In the genomic region with DNA sequence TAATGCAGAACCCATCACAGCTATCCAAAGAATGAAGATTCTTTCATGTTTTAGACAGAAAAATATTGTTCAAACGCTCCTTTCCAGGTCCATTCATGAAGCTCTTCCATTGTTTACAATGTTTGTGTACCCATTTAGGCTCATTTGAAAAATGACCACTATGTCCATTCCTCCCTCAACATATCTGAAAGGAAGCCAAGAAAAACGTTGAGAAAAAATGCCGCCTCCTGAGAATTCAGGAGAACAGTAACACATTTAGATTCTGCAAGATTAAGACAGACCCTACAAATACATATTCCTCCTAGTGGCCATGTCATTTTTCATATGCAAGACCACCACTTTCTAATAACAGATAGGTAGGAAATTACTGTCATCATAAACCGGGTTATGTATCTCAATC, we compare ENCODE assay signal across 18 cellular contexts.
A peak's percentile ranks its signal among the peaks of the same experiment; 100 is the strongest.
DNase-seq lines count a peak whose midpoint lies in the region; ATAC-seq and TF ChIP-seq lines count a peak whose summit lies in the region.
"Had no signal": no experiment of that assay in that cellular context is flagged by ENCODE, and none has a peak within 500 bp of the region (broad histone marks: within the 10 kb centered on the region; RNA-seq: fewer than 3 reads in every experiment).

No MANE protein-coding gene starts in this region.

- no peaks in the 10 kb centered on the region for H3K36me3 ChIP-seq in breast epithelium
- no peaks in the 10 kb centered on the region for H3K36me3 ChIP-seq in A673 (ENCODE audit: insufficient read depth, low read length, poor library complexity, severe bottlenecking)

- H3K4me1 ChIP-seq in breast epithelium (no peaks in the 10 kb centered on the region), A673 (ENCODE audit: insufficient read depth, low read length, poor library complexity, severe bottlenecking) (no peaks in the 10 kb centered on the region)

- TF ChIP-seq CTCF in MCF 10A (IDR thresholded peaks at IDR 0.05; ENCODE audit: unreplicated experiment) (no peak), breast epithelium (IDR thresholded peaks at IDR 0.05) (no peak), astrocyte of the spinal cord (IDR thresholded peaks at IDR 0.05; ENCODE audit: low read depth, low read length) (no peak), fibroblast of pulmonary artery (IDR thresholded peaks at IDR 0.05; ENCODE audit: low read length, missing control alignments) (no peak), A673 (conservative IDR thresholded peaks at IDR 0.05; ENCODE audit: low read depth, low read length) (no peak)

- H3K4me3 ChIP-seq in breast epithelium (no peak overlapping the region), astrocyte of the spinal cord (ENCODE audit: low read depth, low read length) (no peak overlapping the region), fibroblast of pulmonary artery (replicated peaks; ENCODE audit: low read depth, low read length) (no peak overlapping the region), A673 (ENCODE audit: low read depth, low read length, poor library complexity, severe bottlenecking) (no peak overlapping the region)

- H3K9me3 ChIP-seq in breast epithelium, result no peaks in the 10 kb centered on the region
- no peaks in the 10 kb centered on the region for H3K9me3 ChIP-seq in A673 (ENCODE audit: low read depth, low read length, poor library complexity, severe bottlenecking)

- H3K4me3 Mint-ChIP-seq in MCF 10A (ENCODE audit: unreplicated experiment), result peak overlapping the region; percentile 12
- H3K4me3 Mint-ChIP-seq: CD4-positive, alpha-beta memory T cell had no signal

- H3K27ac ChIP-seq in breast epithelium (no peak overlapping the region), A673 (ENCODE audit: low read depth, low read length, poor library complexity, severe bottlenecking) (no peak overlapping the region)
- H3K27ac ChIP-seq: HL-60, KMS-11 had no signal

- peak; percentile 50 for DNase-seq in MCF 10A (ENCODE audit: unreplicated experiment)
- DNase-seq in breast epithelium (ENCODE audit: low spot score in 2 of 2), result no peak
- DNase-seq in astrocyte of the spinal cord (ENCODE audit: low read depth, low spot score), result peak; percentile 46
- DNase-seq in fibroblast of pulmonary artery (ENCODE audit: low read depth), result peak; percentile 9
- no peak for DNase-seq in A673 (ENCODE audit: low spot score)
- DNase-seq in NCI-H1092 (lab: John Stamatoyannopoulos, UW), result no peak
- DNase-seq: CD4-positive, alpha-beta memory T cell; GOT3; NCI-H1436; NCI-H2029; NCI-H345; NCI-H524 treated with DMSO at 0.1 percent for 48 hours; SIG-M5 had no signal

- no TSS peak for BruUV-seq in MCF 10A (replicated peaks; lab: Mats Ljungman, UMichigan)
- no TSS peak for BruUV-seq in A673 (replicated peaks; lab: Mats Ljungman, UMichigan)

- H3K27me3 Mint-ChIP-seq in MCF 10A (ENCODE audit: insufficient read depth, unreplicated experiment), result no peaks in the 10 kb centered on the region
- H3K27me3 Mint-ChIP-seq: CD4-positive, alpha-beta memory T cell had no signal

- ATAC-seq in HG02623 (IDR thresholded peaks at IDR 0.05; ENCODE audit: unreplicated experiment), result no peak
- no peak for ATAC-seq in GM21576 (IDR thresholded peaks at IDR 0.05; ENCODE audit: unreplicated experiment)
- ATAC-seq: SK-N-SH treated with all-trans-retinoic acid at 6 μM for 48 hours had no signal

- intact Hi-C loops in MCF 10A (cut with micrococcal nuclease) (no loop called here), breast epithelium (cut with DNase I; ENCODE audit: low total_unique reads) (no loop called here), A673 (cut with micrococcal nuclease; ENCODE audit: unreplicated experiment) (no loop called here)

- H3K27ac Mint-ChIP-seq in MCF 10A (ENCODE audit: low read depth, unreplicated experiment), result peak overlapping the region; percentile 54

- CTCF ChIA-PET in MCF 10A (lab: Yijun Ruan, JAX), result interaction anchor here (0.6 to 1.2 kb wide), 4 partner anchors 69 to 1622 kb away, joined by 3 to 4 read pairs (median 3); no protein-coding TSS in a partner anchor
- CTCF ChIA-PET in A673 (lab: Charles Lee), result interaction anchor here (0.5 kb wide), 1 partner anchor 494 kb away, joined by 5 read pairs; no protein-coding TSS in a partner anchor

- H3K36me3 Mint-ChIP-seq in MCF 10A (ENCODE audit: insufficient read depth, unreplicated experiment), result peaks cover 5% of the 10 kb centered on the region
- H3K36me3 Mint-ChIP-seq: CD4-positive, alpha-beta memory T cell had no signal

- POLR2A ChIA-PET in MCF 10A (lab: Yijun Ruan, JAX) (interaction anchor here (0.6 to 1.8 kb wide), 9 partner anchors 9 to 495 kb away, joined by 3 to 13 read pairs (median 3); no protein-coding TSS in a partner anchor), A673 (lab: Charles Lee; ENCODE audit: low non-redundant PET) (no interaction called here)

- H3K27me3 ChIP-seq in breast epithelium, result peaks cover 0 to 4% of the 10 kb centered on the region in 2 donors
- no peaks in the 10 kb centered on the region for H3K27me3 ChIP-seq in A673 (replicated peaks; ENCODE audit: insufficient read depth, low read depth, low read length, poor library complexity)

- H3K4me1 Mint-ChIP-seq in MCF 10A (ENCODE audit: insufficient read depth, unreplicated experiment), result peaks cover 35% of the 10 kb centered on the region
- H3K4me1 Mint-ChIP-seq: CD4-positive, alpha-beta memory T cell had no signal

- in situ Hi-C loops in astrocyte of the spinal cord (cut with HindIII; ENCODE audit: low sequenced_read_pairs), result no loop called here

- H3K9me3 Mint-ChIP-seq in MCF 10A (ENCODE audit: unreplicated experiment), result no peaks in the 10 kb centered on the region

- TF ChIP-seq POLR2A in breast epithelium (IDR thresholded peaks at IDR 0.05), result no peak

Comparison
In these comparisons a context has a peak if more than half of its experiments do, and no peak if none do; other contexts are left out.
1. DNase-seq: peak in MCF 10A (single experiment), astrocyte of the spinal cord (single experiment) and fibroblast of pulmonary artery (single experiment); none in breast epithelium (0 of 2), A673 (single experiment) and NCI-H1092 (single experiment).